In genomic region chr6:27492776-27493175, GRCh38 we compare ENCODE assay signal across 26 cellular contexts.
"Had no signal": no experiment of that assay in that cellular context is flagged by ENCODE, and none has a peak within 500 bp of the region (broad histone marks: within the 10 kb centered on the region; RNA-seq: fewer than 3 reads in every experiment).

No MANE protein-coding gene starts in this region.

- DNase-seq: activated B cell treated with CpG ODN at 0.5 μM for 24 hours; activated CD4-positive, alpha-beta T cell treated with anti-CD3 and anti-CD28 coated beads for 1 hour; activated CD4-positive, alpha-beta T cell treated with anti-CD3 and anti-CD28 coated beads, Interleukin-2, amount 10 ng/mL, durations not matched to agents 24 days and 14 days; activated CD4-positive, alpha-beta T cell treated with anti-CD3 and anti-CD28 coated beads, Interleukin-2, amount 50 U/mL, for 48 hours; activated CD8-positive, alpha-beta memory T cell treated with anti-CD3 and anti-CD28 coated beads, Interleukin-2, amount 10 ng/mL, durations not matched to agents 7 days and 5 days; activated effector memory CD4-positive, alpha-beta T cell treated with Interleukin-2 at 50 U/mL for 16 hours; activated naive CD4-positive, alpha-beta T cell; activated T-cell treated with anti-CD3 and anti-CD28 coated beads, Interleukin-2, amount 50 U/mL, for 24 hours; aorta; central memory CD4-positive, alpha-beta T cell; Kasumi-1; KBM-7; NCI-H1092 treated with DMSO at 0.1 percent for 48 hours; NCI-H1417 treated with DMSO at 0.1 percent for 48 hours; NCI-H1694; NCI-H2029; NCI-H446; NCI-H524; NCI-H774; SIG-M5; T-helper 2 cell; T1000 had no signal

- H3K4me3 Mint-ChIP-seq: activated B cell treated with CpG ODN at 0.5 μM for 24 hours; activated CD4-positive, alpha-beta T cell treated with anti-CD3 and anti-CD28 coated beads, Interleukin-2, amount 10 ng/mL, durations not matched to agents 24 days and 14 days; activated CD8-positive, alpha-beta memory T cell treated with anti-CD3 and anti-CD28 coated beads, Interleukin-2, amount 10 ng/mL, durations not matched to agents 7 days and 5 days; activated naive CD4-positive, alpha-beta T cell treated with anti-CD3 and anti-CD28 coated beads, Interleukin-2, amount 50 U/mL, for 24 hours; activated T-cell treated with anti-CD3 and anti-CD28 coated beads, Interleukin-2, amount 50 U/mL, for 24 hours; activated T-helper 1 cell treated with anti-CD3 and anti-CD28 coated beads, Interleukin-12 subunit alpha, Interleukin-12 subunit beta, Interleukin-2, Interleukin-4 antibody, amounts not matched to agents 30 ng/mL and 10 ng/mL and 1 ng/mL, durations not matched to agents 14 hours and 24 hours and 36 hours had no signal

- H3K9me3 Mint-ChIP-seq: activated B cell treated with CpG ODN at 0.5 μM for 24 hours; activated naive CD4-positive, alpha-beta T cell treated with anti-CD3 and anti-CD28 coated beads, Interleukin-2, amount 50 U/mL, for 24 hours; activated T-helper 1 cell treated with anti-CD3 and anti-CD28 coated beads, Interleukin-12 subunit alpha, Interleukin-12 subunit beta, Interleukin-2, Interleukin-4 antibody, amounts not matched to agents 30 ng/mL and 10 ng/mL and 1 ng/mL, durations not matched to agents 14 hours and 24 hours and 36 hours had no signal

- H3K27ac Mint-ChIP-seq: activated B cell treated with CpG ODN at 0.5 μM for 24 hours; activated CD4-positive, alpha-beta T cell treated with anti-CD3 and anti-CD28 coated beads, Interleukin-2, amount 10 ng/mL, durations not matched to agents 24 days and 14 days; activated CD8-positive, alpha-beta memory T cell treated with anti-CD3 and anti-CD28 coated beads, Interleukin-2, amount 10 ng/mL, durations not matched to agents 7 days and 5 days; activated naive CD4-positive, alpha-beta T cell treated with anti-CD3 and anti-CD28 coated beads, Interleukin-2, amount 50 U/mL, for 24 hours; activated T-cell treated with anti-CD3 and anti-CD28 coated beads, Interleukin-2, amount 50 U/mL, for 24 hours; activated T-helper 1 cell treated with anti-CD3 and anti-CD28 coated beads, Interleukin-12 subunit alpha, Interleukin-12 subunit beta, Interleukin-2, Interleukin-4 antibody, amounts not matched to agents 30 ng/mL and 10 ng/mL and 1 ng/mL, durations not matched to agents 14 hours and 24 hours and 36 hours had no signal

- FAIRE-seq: bronchial epithelial cell, TTC549 had no signal

- ATAC-seq: activated CD8-positive, alpha-beta memory T cell treated with anti-CD3 and anti-CD28 coated beads, Interleukin-2, amount 10 ng/mL, durations not matched to agents 7 days and 5 days had no signal
